Comparison of ENCODE assay signal across 8 cellular contexts in the genomic region with DNA sequence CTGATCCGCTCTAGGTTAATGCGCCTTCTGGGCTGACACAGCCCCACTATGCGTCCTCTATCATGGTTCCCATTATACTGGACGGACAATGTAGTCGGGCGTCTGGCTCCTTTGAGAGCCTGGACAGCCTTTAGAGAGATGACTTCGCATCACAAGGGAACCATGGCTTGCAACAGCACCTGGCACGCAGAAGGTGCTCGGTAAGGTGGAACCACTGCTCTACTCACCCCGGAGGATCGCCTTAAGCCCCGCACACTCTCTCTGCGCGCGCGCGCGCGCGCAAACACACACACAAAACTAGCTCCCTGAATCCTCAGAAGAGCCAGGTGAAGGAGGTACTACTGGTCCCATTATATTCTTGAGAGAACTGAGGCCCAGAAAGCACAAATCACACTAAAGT. TPM values are rescaled to one million over a fixed set of nuclear protein-coding genes. Genes with fewer than 3 reads are reported as not detected.
DNase-seq lines count a peak whose midpoint lies in the region; ATAC-seq lines count a peak whose summit lies in the region.

No MANE protein-coding gene starts in this region.

- H4K8ac ChIP-seq in neuronal stem cell (ENCODE audit: low read depth, low read length): no peak overlapping the region

- peaks cover 7% of the 10 kb centered on the region for H3K36me3 ChIP-seq in CD4-positive, CD25-positive, alpha-beta regulatory T cell (ENCODE audit: control insufficient read depth, insufficient read depth, low read length)
- H3K36me3 ChIP-seq in neuronal stem cell (replicated peaks in 1 of 2; ENCODE audit: control insufficient read depth in 2 of 2, insufficient read depth in 2 of 2, low read length in 2 of 2): peaks cover 6 to 15% of the 10 kb centered on the region in 2 donors

- no CpG with 5 or more reads among the region's 20 CpGs for WGBS in neuronal stem cell (ENCODE audit: extremely low coverage in 2 of 2, insufficient read length in 2 of 2, insufficient replicate concordance in 1 of 2), 2 donors

- H4K91ac ChIP-seq in neuronal stem cell (ENCODE audit: low read depth, low read length, poor library complexity): no peak overlapping the region

- no peak overlapping the region for H3K23ac ChIP-seq in neuronal stem cell (ENCODE audit: low read depth, low read length, poor library complexity)

- ATAC-seq in CD4-positive, CD25-positive, alpha-beta regulatory T cell (ENCODE audit: low read depth in 2 of 2): no peak
- ATAC-seq in effector memory CD8-positive, alpha-beta T cell (replicated peaks): no peak
- ATAC-seq in HG03095 (IDR thresholded peaks at IDR 0.05; ENCODE audit: unreplicated experiment) (no peak), GM18498 (IDR thresholded peaks at IDR 0.05; ENCODE audit: unreplicated experiment) (no peak)

- no peak overlapping the region for H2BK12ac ChIP-seq in neuronal stem cell (ENCODE audit: low read length)

- H3K79me1 ChIP-seq in neuronal stem cell (ENCODE audit: low read depth, low read length): no peaks in the 10 kb centered on the region

- peak overlapping the region; percentile 82 for H3K27ac ChIP-seq in CD4-positive, CD25-positive, alpha-beta regulatory T cell (ENCODE audit: insufficient read depth, low read length, poor library complexity, severe bottlenecking)
- peak overlapping the region; percentile 66 for H3K27ac ChIP-seq in neuronal stem cell (replicated peaks; ENCODE audit: low read length)

- H2BK5ac ChIP-seq in neuronal stem cell (ENCODE audit: low read length): no peak overlapping the region

- H3K4me2 ChIP-seq in neuronal stem cell (ENCODE audit: insufficient read depth, low read length, poor library complexity, severe bottlenecking): peak overlapping the region; percentile 52

- peak in 1 of 3 donors; percentile 21 for DNase-seq in CD4-positive, CD25-positive, alpha-beta regulatory T cell
- peak; percentile 79 for DNase-seq in NCI-H69 (lab: John Stamatoyannopoulos, UW)
- no peak for DNase-seq in effector memory CD8-positive, alpha-beta T cell
- DNase-seq in neuronal stem cell (ENCODE audit: low spot score): no peak
- DNase-seq in dermis blood vessel endothelial cell: no peak
- no peak for DNase-seq in ureter (ENCODE audit: low spot score)

- peaks cover 0 to 42% (median 23%) of the 10 kb centered on the region in 4 donors for H3K4me1 Mint-ChIP-seq in CD4-positive, CD25-positive, alpha-beta regulatory T cell
- peaks cover 25 to 31% of the 10 kb centered on the region in 2 donors for H3K4me1 Mint-ChIP-seq in effector memory CD8-positive, alpha-beta T cell (ENCODE audit: low read depth in 2 of 2)

- H3K9ac ChIP-seq in neuronal stem cell (ENCODE audit: low read depth, low read length, poor library complexity): no peak overlapping the region

- no peaks in the 10 kb centered on the region for H3K36me3 Mint-ChIP-seq in CD4-positive, CD25-positive, alpha-beta regulatory T cell
- peaks cover 52% of the 10 kb centered on the region for H3K36me3 Mint-ChIP-seq in effector memory CD8-positive, alpha-beta T cell (ENCODE audit: insufficient read depth)

- H3K14ac ChIP-seq in neuronal stem cell (ENCODE audit: low read length): no peak overlapping the region

- peak overlapping the region; percentile 78 to 93 (median 88) for H3K4me3 Mint-ChIP-seq in CD4-positive, CD25-positive, alpha-beta regulatory T cell
- H3K4me3 Mint-ChIP-seq in effector memory CD8-positive, alpha-beta T cell: peak overlapping the region; percentile 86 to 88

- H3K9me3 Mint-ChIP-seq in CD4-positive, CD25-positive, alpha-beta regulatory T cell: no peaks in the 10 kb centered on the region
- no peaks in the 10 kb centered on the region for H3K9me3 Mint-ChIP-seq in effector memory CD8-positive, alpha-beta T cell

- peaks cover 18% of the 10 kb centered on the region for H3K4me1 ChIP-seq in CD4-positive, CD25-positive, alpha-beta regulatory T cell (ENCODE audit: control insufficient read depth, insufficient read depth, low read length, poor library complexity, severe bottlenecking)
- peaks cover 22 to 30% of the 10 kb centered on the region in 2 donors for H3K4me1 ChIP-seq in neuronal stem cell (ENCODE audit: control insufficient read depth in 2 of 2, insufficient read depth in 1 of 2, low read depth in 1 of 2, low read length in 2 of 2)

- no peaks in the 10 kb centered on the region for H3K27me3 Mint-ChIP-seq in CD4-positive, CD25-positive, alpha-beta regulatory T cell
- no peaks in the 10 kb centered on the region for H3K27me3 Mint-ChIP-seq in effector memory CD8-positive, alpha-beta T cell

- peak overlapping the region in 2 of 3 donors; percentile 94 for H3K27ac Mint-ChIP-seq in CD4-positive, CD25-positive, alpha-beta regulatory T cell
- H3K27ac Mint-ChIP-seq in effector memory CD8-positive, alpha-beta T cell: peak overlapping the region; percentile 87 to 88

- H3K27me3 ChIP-seq in CD4-positive, CD25-positive, alpha-beta regulatory T cell (ENCODE audit: control insufficient read depth, insufficient read depth, low read length): no peaks in the 10 kb centered on the region
- H3K27me3 ChIP-seq in neuronal stem cell (ENCODE audit: control insufficient read depth in 3 of 3, insufficient read depth in 3 of 3, low read depth in 1 of 3, low read length in 3 of 3): no peaks in the 10 kb centered on the region

- no peak overlapping the region for H2BK15ac ChIP-seq in neuronal stem cell (ENCODE audit: low read length)

- H2AK5ac ChIP-seq in neuronal stem cell (ENCODE audit: low read depth, low read length): no peak overlapping the region

- no peak overlapping the region for H3K4ac ChIP-seq in neuronal stem cell (ENCODE audit: low read length)

- H3K9me3 ChIP-seq in CD4-positive, CD25-positive, alpha-beta regulatory T cell (ENCODE audit: control insufficient read depth in 2 of 2, low read length in 2 of 2): no peaks in the 10 kb centered on the region
- H3K9me3 ChIP-seq in neuronal stem cell (replicated peaks in 1 of 2; ENCODE audit: control insufficient read depth in 2 of 2, insufficient read depth in 1 of 2, low read depth in 1 of 2, low read length in 2 of 2): no peaks in the 10 kb centered on the region

- H2AFZ ChIP-seq in neuronal stem cell (ENCODE audit: low read length): no peak overlapping the region

- H3K18ac ChIP-seq in neuronal stem cell (ENCODE audit: low read length): no peak overlapping the region

- no peak overlapping the region for H2BK120ac ChIP-seq in neuronal stem cell (ENCODE audit: low read depth, low read length)

- H3K4me3 ChIP-seq in CD4-positive, CD25-positive, alpha-beta regulatory T cell (ENCODE audit: low read depth, low read length): peak overlapping the region; percentile 19
- peak overlapping the region; percentile 36 to 55 for H3K4me3 ChIP-seq in neuronal stem cell (ENCODE audit: low read length in 2 of 2)

RNA-seq across cellular contexts. Expression of gene MAP3K12, which starts 7.1 kb away (rescaled TPM):
- 31.5 TPM for total RNA-seq in CD4-positive, CD25-positive, alpha-beta regulatory T cell
- 1 to 10 TPM; 3.8 to 4.6 (median 4.4) TPM for polyA plus RNA-seq in CD4-positive, CD25-positive, alpha-beta regulatory T cell
- polyA plus RNA-seq in neuronal stem cell (2013, experiment 1 of 2): 20.6 TPM
- 19.7 TPM for polyA plus RNA-seq in neuronal stem cell (2013, experiment 2 of 2)
- total RNA-seq in dermis blood vessel endothelial cell (13.6 and 19.1 TPM in 2 replicates), ureter (19.9 TPM)

RNA-seq across cellular contexts. Expression of gene TARBP2, which starts 8.9 kb away (rescaled TPM):
- 25.1 TPM for total RNA-seq in CD4-positive, CD25-positive, alpha-beta regulatory T cell
- 10 to 100 TPM; 22.5 to 29.1 (median 25.6) TPM for polyA plus RNA-seq in CD4-positive, CD25-positive, alpha-beta regulatory T cell
- polyA plus RNA-seq in neuronal stem cell (2013, experiment 1 of 2): 30.1 TPM
- 30.0 TPM for polyA plus RNA-seq in neuronal stem cell (2013, experiment 2 of 2)
- total RNA-seq in dermis blood vessel endothelial cell (38.8 and 48.3 TPM in 2 replicates), ureter (38.3 TPM)

RNA-seq across cellular contexts. Expression of gene NPFF, which starts 15.1 kb away (rescaled TPM):
- total RNA-seq in CD4-positive, CD25-positive, alpha-beta regulatory T cell: not detected
- not detected for polyA plus RNA-seq in CD4-positive, CD25-positive, alpha-beta regulatory T cell
- polyA plus RNA-seq in neuronal stem cell (2013, experiment 1 of 2): 0.17 TPM
- polyA plus RNA-seq in neuronal stem cell (2013, experiment 2 of 2): not detected
- total RNA-seq in dermis blood vessel endothelial cell: not detected in 2 replicates
- not detected for total RNA-seq in ureter

RNA-seq across cellular contexts. Expression of gene PCBP2, which starts 40.3 kb away (rescaled TPM):
- total RNA-seq in CD4-positive, CD25-positive, alpha-beta regulatory T cell: 931 TPM
- 100 to 1,000 TPM; 113 to 150 (median 134) TPM for polyA plus RNA-seq in CD4-positive, CD25-positive, alpha-beta regulatory T cell
- polyA plus RNA-seq in neuronal stem cell (2013, experiment 1 of 2): 903 TPM
- polyA plus RNA-seq in neuronal stem cell (2013, experiment 2 of 2): 910 TPM
- total RNA-seq in dermis blood vessel endothelial cell (417 and 525 TPM in 2 replicates), ureter (675 TPM)

RNA-seq across cellular contexts. Expression of gene PRR13, which starts 50.7 kb away (rescaled TPM):
- 187 TPM for total RNA-seq in CD4-positive, CD25-positive, alpha-beta regulatory T cell
- 100 to 1,000 TPM; 525 to 639 (median 574) TPM for polyA plus RNA-seq in CD4-positive, CD25-positive, alpha-beta regulatory T cell
- polyA plus RNA-seq in neuronal stem cell (2013, experiment 1 of 2): 119 TPM
- 121 TPM for polyA plus RNA-seq in neuronal stem cell (2013, experiment 2 of 2)
- 12.6 and 18.0 TPM in 2 replicates for total RNA-seq in dermis blood vessel endothelial cell
- 210 TPM for total RNA-seq in ureter
